1 cellular context compared by ENCODE assay signal in genomic region chr9:88951143-88951542, GRCh38.
TF ChIP-seq lines count a peak whose summit lies in the region.

No MANE protein-coding gene starts in this region.

TF ChIP-seq in IMR-90, 13 proteins besides CTCF, POLR2A, EP300 and RAD21:
- TF ChIP-seq ELK1 (IDR thresholded peaks at IDR 0.05; ENCODE audit: borderline replicate concordance, low read depth, low read length) (no peak), SMC3 (IDR thresholded peaks at IDR 0.05; ENCODE audit: low read depth, low read length) (no peak), RFX5 (IDR thresholded peaks at IDR 0.05; ENCODE audit: low read depth, low read length) (no peak), MAZ (IDR thresholded peaks at IDR 0.05; ENCODE audit: borderline replicate concordance, low read depth, low read length) (no peak)
